ENCODE assay signal across 17 cellular contexts in genomic region chr20:58608096-58608840, GRCh38. TPM values are rescaled to one million over a fixed set of nuclear protein-coding genes. Genes with fewer than 3 reads are reported as not detected.
DNase-seq lines count a peak whose midpoint lies in the region; ATAC-seq, FAIRE-seq and TF ChIP-seq lines count a peak whose summit lies in the region.
"Had no signal": no experiment of that assay in that cellular context is flagged by ENCODE, and none has a peak within 500 bp of the region (broad histone marks: within the 10 kb centered on the region; RNA-seq: fewer than 3 reads in every experiment).

No MANE protein-coding gene starts in this region.

- H3K27ac ChIP-seq in RWPE2 (ENCODE audit: poor library complexity, severe bottlenecking) (no peak overlapping the region), HepG2 (ENCODE audit: extremely low read length, insufficient read depth, low read length) (no peak overlapping the region), spleen (no peak overlapping the region)

- no peaks in the 10 kb centered on the region for H3K4me1 Mint-ChIP-seq in activated naive CD8-positive, alpha-beta T cell treated with anti-CD3 and anti-CD28 coated beads for 36 hours
- H3K4me1 Mint-ChIP-seq: B cell; CD4-positive, CD25-positive, alpha-beta regulatory T cell; CD8-positive, alpha-beta memory T cell had no signal

- intact Hi-C loops in HepG2 (cut with micrococcal nuclease; ENCODE audit: unreplicated experiment) = no loop called here
- intact Hi-C loops in spleen (cut with DNase I; ENCODE audit: low total_unique reads) = no loop called here

- WGBS in HepG2 (ENCODE audit: low lambda C conversion rate) = 9% methylated on average over 16 of the region's 17 CpGs
- 72 to 80% (median 74%) methylated on average over 8 to 17 of the region's 17 CpGs for WGBS in spleen, 5 donors

- no peaks in the 10 kb centered on the region for H3K9me3 Mint-ChIP-seq in activated naive CD8-positive, alpha-beta T cell treated with anti-CD3 and anti-CD28 coated beads for 36 hours

- FAIRE-seq in HepG2 (lab: Jason Lieb, UNC) = no peak
- FAIRE-seq: D721Med, GM12892, GM18507 had no signal

- H3K4me3 ChIP-seq in RWPE2 (ENCODE audit: severe bottlenecking) (no peak overlapping the region), HepG2 (replicated peaks in 1 of 3; ENCODE audit: insufficient read depth in 1 of 3, low read depth in 2 of 3, low read length in 3 of 3) (no peak overlapping the region), spleen (no peak overlapping the region)

- in situ Hi-C loops in HepG2 (cut with HindIII; ENCODE audit: extremely low pct_ligation_motif_present, low pct_unique_long_range_greater_than_20kb) = no loop called here

- no peak overlapping the region for H3K9ac ChIP-seq in HepG2 (ENCODE audit: insufficient read depth, low read depth, low read length)

- no TSS peak for BruUV-seq in HepG2 (replicated peaks; lab: Mats Ljungman, UMichigan)

- peak; percentile 8; the same call in 1 of the 3 replicates for ATAC-seq in RWPE2 (ENCODE audit: low read depth)
- no peak for ATAC-seq in HepG2

- H3K36me3 ChIP-seq in RWPE2 (ENCODE audit: low read depth) (no peaks in the 10 kb centered on the region), HepG2 (replicated peaks in 1 of 2; ENCODE audit: control insufficient read depth in 1 of 2, insufficient read depth in 2 of 2, low read length in 2 of 2) (no peaks in the 10 kb centered on the region), spleen (no peaks in the 10 kb centered on the region)

- TF ChIP-seq POLR2A in HepG2 (IDR thresholded peaks at IDR 0.05; ENCODE audit: insufficient read depth in 1 of 2, low read depth in 2 of 2, low read length in 2 of 2) = no peak
- no peak for TF ChIP-seq POLR2A in spleen (IDR thresholded peaks at IDR 0.05)

- H3K4me3 Mint-ChIP-seq in activated naive CD8-positive, alpha-beta T cell treated with anti-CD3 and anti-CD28 coated beads for 36 hours = no peak overlapping the region
- H3K4me3 Mint-ChIP-seq: B cell; CD4-positive, CD25-positive, alpha-beta regulatory T cell; CD8-positive, alpha-beta memory T cell; H9 had no signal

- no peaks in the 10 kb centered on the region for H3K79me2 ChIP-seq in HepG2 (ENCODE audit: insufficient read depth, low read length)

- H3K36me3 Mint-ChIP-seq in activated naive CD8-positive, alpha-beta T cell treated with anti-CD3 and anti-CD28 coated beads for 36 hours = no peaks in the 10 kb centered on the region
- H3K36me3 Mint-ChIP-seq: CD4-positive, CD25-positive, alpha-beta regulatory T cell; CD8-positive, alpha-beta memory T cell had no signal

- H3K9me3 ChIP-seq in RWPE2 (ENCODE audit: severe bottlenecking) (no peaks in the 10 kb centered on the region), HepG2 (ENCODE audit: low read length) (no peaks in the 10 kb centered on the region), spleen (peaks cover 0 to under 1% (median 0%) of the 10 kb centered on the region in 8 donors)

- CTCF ChIA-PET in HepG2 (lab: Yijun Ruan, JAX; ENCODE audit: low intra/inter-chr PET ratio, low total read pairs) = no interaction called here

- no peak for TF ChIP-seq CTCF in RWPE2 (IDR thresholded peaks at IDR 0.05; ENCODE audit: poor library complexity, severe bottlenecking)
- TF ChIP-seq CTCF in HepG2 (CRISPR knock-in tag; IDR thresholded peaks at IDR 0.05) = no peak
- no peak for TF ChIP-seq CTCF in spleen (IDR thresholded peaks at IDR 0.05 in 8 of 11, conservative IDR thresholded peaks at IDR 0.05 in 3 of 11)

- H4K20me1 ChIP-seq in HepG2 (ENCODE audit: insufficient read depth, low read length) = no peaks in the 10 kb centered on the region

- H3K4me2 ChIP-seq in HepG2 (ENCODE audit: low read depth, low read length) = no peak overlapping the region

- DNase-seq in RWPE2 (ENCODE audit: low spot score) = no peak
- DNase-seq in HepG2 (ENCODE audit: low spot score) = no peak
- DNase-seq in spleen = peak; percentile 45
- no peak for DNase-seq in NCI-H187 (lab: John Stamatoyannopoulos, UW)
- no peak for DNase-seq in activated naive CD8-positive, alpha-beta T cell treated with anti-CD3 and anti-CD28 coated beads for 36 hours
- DNase-seq in EL = no peak
- DNase-seq: C1 segment of cervical spinal cord; CD4-positive, CD25-positive, alpha-beta regulatory T cell; COR-L47; GDM1; GOT3; H9 had no signal

- TF ChIP-seq EP300 in HepG2 (IDR thresholded peaks at IDR 0.05; ENCODE audit: low read depth in 2 of 2, low read length in 2 of 2) (no peak), HepG2 (CRISPR knock-in tag; IDR thresholded peaks at IDR 0.05; ENCODE audit: borderline replicate concordance) (no peak)

- no peak overlapping the region for H3K27ac Mint-ChIP-seq in activated naive CD8-positive, alpha-beta T cell treated with anti-CD3 and anti-CD28 coated beads for 36 hours
- H3K27ac Mint-ChIP-seq: B cell; CD4-positive, CD25-positive, alpha-beta regulatory T cell; H9 had no signal

- H3K27me3 ChIP-seq in RWPE2 (ENCODE audit: insufficient read depth, poor library complexity, severe bottlenecking) = no peaks in the 10 kb centered on the region
- peaks cover 42 to 95% of the 10 kb centered on the region in 2 experiments for H3K27me3 ChIP-seq in HepG2 (ENCODE audit: control insufficient read depth in 1 of 2, insufficient read depth in 2 of 2, low read length in 2 of 2)
- H3K27me3 ChIP-seq in spleen (replicated peaks in 1 of 7) = peaks cover 0 to 20% (median 0%) of the 10 kb centered on the region in 7 donors

- H3K4me1 ChIP-seq in RWPE2 (ENCODE audit: insufficient read depth, poor library complexity, severe bottlenecking) (no peaks in the 10 kb centered on the region), HepG2 (ENCODE audit: insufficient read depth, low read length) (no peaks in the 10 kb centered on the region), spleen (no peaks in the 10 kb centered on the region)

- H2AFZ ChIP-seq in HepG2 (ENCODE audit: low read length) = no peak overlapping the region

- TF ChIP-seq RAD21 in HepG2 (CRISPR knock-in tag; IDR thresholded peaks at IDR 0.05) = no peak

- POLR2A ChIA-PET in HepG2 (lab: Yijun Ruan, JAX) = no interaction called here

- no peaks in the 10 kb centered on the region for H3K27me3 Mint-ChIP-seq in activated naive CD8-positive, alpha-beta T cell treated with anti-CD3 and anti-CD28 coated beads for 36 hours
- H3K27me3 Mint-ChIP-seq: CD4-positive, CD25-positive, alpha-beta regulatory T cell had no signal

TF ChIP-seq in HepG2, 621 proteins besides CTCF, POLR2A, EP300 and RAD21:
- TF ChIP-seq ZEB1 (IDR thresholded peaks at IDR 0.05; ENCODE audit: insufficient replicate concordance, low read depth) (no peak), SKIL (CRISPR knock-in tag; IDR thresholded peaks at IDR 0.05; ENCODE audit: borderline replicate concordance) (peak; percentile 16; the same call in 1 of the 2 replicates)

RNA-seq across cellular contexts. Expression of gene STX16, which starts 42.8 kb away (rescaled TPM):
- total RNA-seq in HepG2 (2016; rRNA removed; fragmentation: Illumina TruSeq; extraction: Trizol) (28.0 and 40.5 TPM in 2 replicates), spleen (100 to 1,000 TPM in 1 of 7 donors, 10 to 100 TPM in 6; 62.6 to 105 (median 83.6) TPM)
- total RNA-seq in HepG2 (2016; cell fraction: cytosol; rRNA removed; fragmentation: Illumina TruSeq; extraction: Trizol; ENCODE audit: low read depth) = 42.2 and 47.4 TPM in 2 replicates
- total RNA-seq in HepG2 (2016; cell fraction: insoluble cytoplasmic fraction; rRNA removed; fragmentation: Illumina TruSeq; extraction: Trizol) = 26.0 and 32.7 TPM in 2 replicates
- total RNA-seq in HepG2 (2016; cell fraction: membrane; rRNA removed; fragmentation: Illumina TruSeq; extraction: Trizol) = 41.8 and 44.6 TPM in 2 replicates
- total RNA-seq in HepG2 (2016; cell fraction: nucleus; rRNA removed; fragmentation: Illumina TruSeq; extraction: Trizol) = 52.2 and 59.0 TPM in 2 replicates
- polyA plus RNA-seq in HepG2 (2011; rRNA removed) (72.7 and 79.2 TPM in 2 replicates), spleen (10 to 100 TPM; 34.4 to 47.3 (median 43.5) TPM)
- 37.3 and 55.0 TPM in 2 replicates for polyA plus RNA-seq in HepG2 (2011; cell fraction: cytosol; rRNA removed)
- 168 and 204 TPM in 2 replicates for polyA plus RNA-seq in HepG2 (2011; cell fraction: nucleus; rRNA removed)
- 88.7 and 102 TPM in 2 replicates for polyA plus RNA-seq in HepG2 (2012)
- polyA plus RNA-seq in HepG2 (2016; cell fraction: cytosol; fragmentation: Illumina TruSeq; extraction: Trizol; ENCODE audit: low read depth) = 6.6 and 6.7 TPM in 2 replicates
- polyA plus RNA-seq in HepG2 (2016; cell fraction: insoluble cytoplasmic fraction; fragmentation: Illumina TruSeq; extraction: Trizol; ENCODE audit: low read depth) = 48.8 and 56.0 TPM in 2 replicates
- 27.8 and 29.3 TPM in 2 replicates for polyA plus RNA-seq in HepG2 (2016; cell fraction: membrane; fragmentation: Illumina TruSeq; extraction: Trizol; ENCODE audit: low read depth)
- polyA plus RNA-seq in HepG2 (2016; cell fraction: nucleus; fragmentation: Illumina TruSeq; extraction: Trizol; ENCODE audit: insufficient read depth, low read depth) = 245 and 266 TPM in 2 replicates
- polyA minus RNA-seq in HepG2 (2011; rRNA and poly(A)+ RNA removed; ENCODE audit: low replicate concordance) = 15.4 and 22.9 TPM in 2 replicates
- polyA minus RNA-seq in HepG2 (2011; cell fraction: cytosol; rRNA and poly(A)+ RNA removed) = 18.4 and 26.0 TPM in 2 replicates
- polyA minus RNA-seq in HepG2 (2011; cell fraction: nucleus; rRNA and poly(A)+ RNA removed) = 99.9 and 121 TPM in 2 replicates
- 10 to 100 TPM; 84.0 to 93.5 TPM for total RNA-seq in activated naive CD8-positive, alpha-beta T cell treated with anti-CD3 and anti-CD28 coated beads for 36 hours
